10 cellular contexts compared by ENCODE assay signal in genomic region chr19:39232708-39233107, GRCh38. TPM values are rescaled to one million over a fixed set of nuclear protein-coding genes. Genes with fewer than 3 reads are reported as not detected.
"Had no signal": no experiment of that assay in that cellular context is flagged by ENCODE, and none has a peak within 500 bp of the region (broad histone marks: within the 10 kb centered on the region; RNA-seq: fewer than 3 reads in every experiment).

No MANE protein-coding gene starts in this region.

- H3K4me3 ChIP-seq: GM23338, K562 had no signal

- H3K9me3 Mint-ChIP-seq: GM23338, H9 had no signal

- H3K4me3 Mint-ChIP-seq: GM23338, H9 had no signal

- H3K4me1 Mint-ChIP-seq: GM23338, H9 had no signal

- H3K27ac ChIP-seq: HL-60 had no signal

- H2AFZ ChIP-seq: GM23338 had no signal

- H3K4me2 ChIP-seq: GM23338 had no signal

- ATAC-seq: GM23338, K562 had no signal

- H3K27ac Mint-ChIP-seq: GM23338, H9 had no signal

- DNase-seq: H9, HCEC 1CT, IMR-90, Kasumi-1, KG1 had no signal

RNA-seq across cellular contexts. Expression of gene IFNL3, which starts 12.1 kb away (rescaled TPM):
- total RNA-seq: GM23338, H1, H9, HT1080, IMR-90, K562 had no signal
- polyA plus RNA-seq: GM23338, IMR-90, K562 had no signal

RNA-seq across cellular contexts. Expression of gene IFNL4, which starts 15.9 kb away (rescaled TPM):
- total RNA-seq: GM23338, H1, H9, HT1080, IMR-90, K562 had no signal
- polyA plus RNA-seq: GM23338, H1, IMR-90, K562 had no signal

RNA-seq across cellular contexts. Expression of gene SYCN, which starts 28.6 kb away (rescaled TPM):
- total RNA-seq: GM23338, H1, H9, HT1080, IMR-90, K562 had no signal
- polyA plus RNA-seq: GM23338, H1, IMR-90, K562 had no signal

RNA-seq across cellular contexts. Expression of gene IFNL2, which starts 35.5 kb away (rescaled TPM):
- total RNA-seq: GM23338, H1, H9, HT1080, IMR-90, K562 had no signal
- polyA plus RNA-seq: GM23338, H1, IMR-90, K562 had no signal

RNA-seq across cellular contexts. Expression of gene NCCRP1, which starts 35.9 kb away (rescaled TPM):
- total RNA-seq: HT1080, IMR-90, K562 had no signal
- polyA plus RNA-seq: IMR-90 had no signal
